12 cellular contexts compared by ENCODE assay signal in the genomic region with DNA sequence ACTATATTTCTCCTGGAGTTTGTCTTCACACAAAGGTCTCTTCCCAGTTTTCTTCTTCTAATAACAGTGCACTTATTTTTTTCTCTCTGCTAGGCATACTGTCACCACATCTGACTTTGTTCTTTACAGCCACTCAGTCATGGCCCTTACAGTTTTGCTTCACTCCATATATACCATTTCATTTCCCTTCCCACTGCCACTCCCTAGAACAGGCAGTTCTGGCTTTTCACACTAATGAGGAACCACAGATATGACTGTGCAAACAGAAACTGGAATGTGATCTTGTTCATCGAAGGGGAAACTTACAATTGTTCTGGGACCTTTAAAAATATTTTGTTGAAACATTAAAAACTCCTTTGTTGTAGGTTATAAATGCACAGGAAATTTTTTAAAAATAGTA.
A peak's percentile ranks its signal among the peaks of the same experiment; 100 is the strongest.
DNase-seq lines count a peak whose midpoint lies in the region; ATAC-seq lines count a peak whose summit lies in the region.
"Had no signal": no experiment of that assay in that cellular context is flagged by ENCODE, and none has a peak within 500 bp of the region (broad histone marks: within the 10 kb centered on the region; RNA-seq: fewer than 3 reads in every experiment).

No MANE protein-coding gene starts in this region.

- H3K27ac Mint-ChIP-seq in stimulated activated naive B cell treated with anti-CD40 and anti-IgM and Interleukin-4, amounts not matched to agents 10 μg/mL and 1 μg/mL and 100 μg/mL, for 72 hours: no peak overlapping the region
- H3K27ac Mint-ChIP-seq: mesothelial cell of epicardium had no signal

- DNase-seq in HT1080 (ENCODE audit: low read depth) (peak; percentile 17), SKM-1 treated with dmso at 0.1 percent for 144 hours (lab: John Stamatoyannopoulos, UW; ENCODE audit: unreplicated experiment) (peak; percentile 25), glomerular visceral epithelial cell (ENCODE audit: extremely low spot score) (peak; percentile 17), NCI-H2081 (lab: John Stamatoyannopoulos, UW) (no peak)
- DNase-seq in stimulated activated naive B cell treated with anti-CD40 and anti-IgM and Interleukin-4, amounts not matched to agents 10 μg/mL and 1 μg/mL and 100 μg/mL, for 72 hours: no peak
- DNase-seq: activated T-cell treated with anti-CD3 and anti-CD28 coated beads, Interleukin-2, amount 50 U/mL, for 4 hours; foreskin keratinocyte; stimulated activated CD4-positive, alpha-beta T cell treated with anti-CD3 and anti-CD28 coated beads, Interleukin-12 subunit alpha, Interleukin-12 subunit beta, amount 100 ng/mL, for 4 hours; T1000 had no signal

- no peaks in the 10 kb centered on the region for H3K36me3 Mint-ChIP-seq in stimulated activated naive B cell treated with anti-CD40 and anti-IgM and Interleukin-4, amounts not matched to agents 10 μg/mL and 1 μg/mL and 100 μg/mL, for 72 hours
- H3K36me3 Mint-ChIP-seq: mesothelial cell of epicardium had no signal

- peaks cover 3 to 5% of the 10 kb centered on the region in 2 donors for H3K4me1 Mint-ChIP-seq in stimulated activated naive B cell treated with anti-CD40 and anti-IgM and Interleukin-4, amounts not matched to agents 10 μg/mL and 1 μg/mL and 100 μg/mL, for 72 hours

- no peaks in the 10 kb centered on the region for H3K27me3 Mint-ChIP-seq in stimulated activated naive B cell treated with anti-CD40 and anti-IgM and Interleukin-4, amounts not matched to agents 10 μg/mL and 1 μg/mL and 100 μg/mL, for 72 hours

- no peak overlapping the region for H3K4me3 Mint-ChIP-seq in stimulated activated naive B cell treated with anti-CD40 and anti-IgM and Interleukin-4, amounts not matched to agents 10 μg/mL and 1 μg/mL and 100 μg/mL, for 72 hours
- H3K4me3 Mint-ChIP-seq: activated T-cell treated with anti-CD3 and anti-CD28 coated beads, Interleukin-2, amount 50 U/mL, for 4 hours; mesothelial cell of epicardium had no signal

- peak; percentile 64 to 75 for ATAC-seq in stimulated activated naive B cell treated with anti-CD40 and anti-IgM and Interleukin-4, amounts not matched to agents 10 μg/mL and 1 μg/mL and 100 μg/mL, for 72 hours (replicated peaks)
- no peak for ATAC-seq in HG03139 (IDR thresholded peaks at IDR 0.05; ENCODE audit: unreplicated experiment)
- no peak for ATAC-seq in GM21423 (IDR thresholded peaks at IDR 0.05; ENCODE audit: unreplicated experiment)
- ATAC-seq: activated T-cell treated with anti-CD3 and anti-CD28 coated beads, Interleukin-2, amount 50 U/mL, for 4 hours; foreskin keratinocyte had no signal

- H3K9me3 Mint-ChIP-seq in stimulated activated naive B cell treated with anti-CD40 and anti-IgM and Interleukin-4, amounts not matched to agents 10 μg/mL and 1 μg/mL and 100 μg/mL, for 72 hours: no peaks in the 10 kb centered on the region
- H3K9me3 Mint-ChIP-seq: activated T-cell treated with anti-CD3 and anti-CD28 coated beads, Interleukin-2, amount 50 U/mL, for 4 hours had no signal

Comparison
In these comparisons a context has a peak if more than half of its experiments do, and no peak if none do; other contexts are left out.
1. DNase-seq: peak in HT1080 (single experiment), SKM-1 treated with dmso at 0.1 percent for 144 hours (single experiment) and glomerular visceral epithelial cell (single experiment); none in stimulated activated naive B cell treated with anti-CD40 and anti-IgM and Interleukin-4, amounts not matched to agents 10 μg/mL and 1 μg/mL and 100 μg/mL, for 72 hours (single experiment) and NCI-H2081 (0 of 2).
2. ATAC-seq: peak in stimulated activated naive B cell treated with anti-CD40 and anti-IgM and Interleukin-4, amounts not matched to agents 10 μg/mL and 1 μg/mL and 100 μg/mL, for 72 hours (2 of 2); none in HG03139 (single experiment) and GM21423 (single experiment).